Comparison of ENCODE assay signal across 8 cellular contexts in genomic region chr1:32200226-32201010, GRCh38. TPM values are rescaled to one million over a fixed set of nuclear protein-coding genes. Genes with fewer than 3 reads are reported as not detected.
DNase-seq lines count a peak whose midpoint lies in the region; ATAC-seq and TF ChIP-seq lines count a peak whose summit lies in the region.

TSS of gene CCDC28B (plus strand) at chr1:32200595. CDS start at chr1:32201936, 1,341 bp downstream.

- H3K36me3 ChIP-seq in CD4-positive, CD25-positive, alpha-beta regulatory T cell (ENCODE audit: control insufficient read depth, insufficient read depth, low read length): peaks cover 5% of the 10 kb centered on the region
- peaks cover 9% of the 10 kb centered on the region for H3K36me3 ChIP-seq in effector memory CD4-positive, alpha-beta T cell (ENCODE audit: control insufficient read depth, insufficient read depth, low read length)
- peaks cover 30% of the 10 kb centered on the region for H3K36me3 ChIP-seq in lower lobe of right lung

- no peaks in the 10 kb centered on the region for H3K27me3 Mint-ChIP-seq in CD4-positive, CD25-positive, alpha-beta regulatory T cell

- H3K27ac Mint-ChIP-seq in CD4-positive, CD25-positive, alpha-beta regulatory T cell: peak within 1 kb of the TSS; percentile 91 to 95 (median 94)

- H3K36me3 Mint-ChIP-seq in CD4-positive, CD25-positive, alpha-beta regulatory T cell: peaks cover 5% of the 10 kb centered on the region

- H3K9me3 Mint-ChIP-seq in CD4-positive, CD25-positive, alpha-beta regulatory T cell: no peaks in the 10 kb centered on the region

- peak within 1 kb of the TSS; percentile 93 to 95 (median 94) for H3K4me3 Mint-ChIP-seq in CD4-positive, CD25-positive, alpha-beta regulatory T cell

- POLR2A ChIA-PET in HEK293T (lab: Yijun Ruan, JAX): interaction anchor here (1.1 to 2.7 kb wide), 9 partner anchors 8 to 194 kb away, joined by 3 to 28 read pairs (median 4); partner anchors contain the start of genes BSDC1, DCDC2B, KPNA6 and TMEM39B

- CTCF ChIA-PET in HEK293T (lab: Yijun Ruan, JAX): interaction anchor here (0.5 to 1.7 kb wide), 3 partner anchors 15 to 37 kb away, joined by 3 to 7 read pairs (median 5); no protein-coding TSS in a partner anchor

- intact Hi-C loops in lower lobe of right lung (cut with DNase I): no loop called here

- ATAC-seq in CD4-positive, CD25-positive, alpha-beta regulatory T cell (ENCODE audit: low read depth in 2 of 2): peak; percentile 43 to 52
- ATAC-seq in lower lobe of right lung (peak; percentile 40 to 50), HG03571 (IDR thresholded peaks at IDR 0.05; ENCODE audit: unreplicated experiment) (no peak)

- no peaks in the 10 kb centered on the region for H3K27me3 ChIP-seq in CD4-positive, CD25-positive, alpha-beta regulatory T cell (ENCODE audit: control insufficient read depth, insufficient read depth, low read length)
- H3K27me3 ChIP-seq in effector memory CD4-positive, alpha-beta T cell (replicated peaks; ENCODE audit: control insufficient read depth, insufficient read depth, low read length, poor library complexity, severe bottlenecking): no peaks in the 10 kb centered on the region
- no peaks in the 10 kb centered on the region for H3K27me3 ChIP-seq in lower lobe of right lung (ENCODE audit: low read depth)

- peaks cover 6 to 60% (median 47%) of the 10 kb centered on the region in 4 donors for H3K4me1 Mint-ChIP-seq in CD4-positive, CD25-positive, alpha-beta regulatory T cell

- no peak for TF ChIP-seq CTCF in lower lobe of right lung (IDR thresholded peaks at IDR 0.05)

- H3K9me3 ChIP-seq in CD4-positive, CD25-positive, alpha-beta regulatory T cell (ENCODE audit: control insufficient read depth in 2 of 2, low read length in 2 of 2): no peaks in the 10 kb centered on the region
- no peaks in the 10 kb centered on the region for H3K9me3 ChIP-seq in effector memory CD4-positive, alpha-beta T cell (ENCODE audit: control insufficient read depth, low read length)
- no peaks in the 10 kb centered on the region for H3K9me3 ChIP-seq in lower lobe of right lung

- H3K4me1 ChIP-seq in CD4-positive, CD25-positive, alpha-beta regulatory T cell (ENCODE audit: control insufficient read depth, insufficient read depth, low read length, poor library complexity, severe bottlenecking): peaks cover 51% of the 10 kb centered on the region
- H3K4me1 ChIP-seq in effector memory CD4-positive, alpha-beta T cell (ENCODE audit: control insufficient read depth, insufficient read depth, low read length, poor library complexity, severe bottlenecking): peaks cover 44% of the 10 kb centered on the region
- peaks cover 32% of the 10 kb centered on the region for H3K4me1 ChIP-seq in lower lobe of right lung

- H3K27ac ChIP-seq in CD4-positive, CD25-positive, alpha-beta regulatory T cell (ENCODE audit: insufficient read depth, low read length, poor library complexity, severe bottlenecking): peak within 1 kb of the TSS; percentile 94
- H3K27ac ChIP-seq in effector memory CD4-positive, alpha-beta T cell (ENCODE audit: insufficient read depth, low read length, poor library complexity, severe bottlenecking): peak within 1 kb of the TSS; percentile 93
- H3K27ac ChIP-seq in lower lobe of right lung: peak within 1 kb of the TSS; percentile 74

- peak; percentile 59 to 72 (median 62) for DNase-seq in CD4-positive, CD25-positive, alpha-beta regulatory T cell
- DNase-seq in HEK293T (ENCODE audit: extremely low spot score) (peak; percentile 75), NCI-H774 (lab: John Stamatoyannopoulos, UW) (peak; percentile 71), lower lobe of right lung (peak; percentile 61)
- DNase-seq in activated CD8-positive, alpha-beta memory T cell treated with anti-CD3 and anti-CD28 coated beads for 24 hours: peak; percentile 85
- DNase-seq in effector memory CD4-positive, alpha-beta T cell: peak; percentile 19 to 43 (median 29)
- peak; percentile 21 for DNase-seq in stimulated activated CD8-positive, alpha-beta memory T cell treated with anti-CD3 and anti-CD28 coated beads, Interleukin-12 subunit alpha, Interleukin-12 subunit beta, amount 100 ng/mL, for 1 hour (ENCODE audit: low read depth)

- H3K4me3 ChIP-seq in CD4-positive, CD25-positive, alpha-beta regulatory T cell (ENCODE audit: low read depth, low read length): peak within 1 kb of the TSS; percentile 91
- peak within 1 kb of the TSS; percentile 67 for H3K4me3 ChIP-seq in effector memory CD4-positive, alpha-beta T cell (ENCODE audit: insufficient read depth, low read depth, low read length, poor library complexity, severe bottlenecking)
- peak within 1 kb of the TSS; percentile 77 for H3K4me3 ChIP-seq in lower lobe of right lung

TF ChIP-seq in HEK293T, 16 proteins besides CTCF, POLR2A, EP300 and RAD21:
- TF ChIP-seq NFRKB (IDR thresholded peaks at IDR 0.05): no peak
- TF ChIP-seq L3MBTL2 (conservative IDR thresholded peaks at IDR 0.05): peak; percentile 99

RNA-seq across cellular contexts. Expression of gene CCDC28B, which starts in this region (rescaled TPM):
- 10.3 TPM for total RNA-seq in CD4-positive, CD25-positive, alpha-beta regulatory T cell
- polyA plus RNA-seq in CD4-positive, CD25-positive, alpha-beta regulatory T cell: 10 to 100 TPM; 12.0 to 15.5 (median 14.1) TPM
- 3.3 TPM for total RNA-seq in lower lobe of right lung

Comparison
In these comparisons a context has a peak if more than half of its experiments do, and no peak if none do; other contexts are left out.
1. DNase-seq: peak in every context shown above with its lines; median percentile 85 in activated CD8-positive, alpha-beta memory T cell treated with anti-CD3 and anti-CD28 coated beads for 24 hours; 75 in HEK293T; 71 in NCI-H774; 62 in CD4-positive, CD25-positive, alpha-beta regulatory T cell; 61 in lower lobe of right lung; 29 in effector memory CD4-positive, alpha-beta T cell; 21 in stimulated activated CD8-positive, alpha-beta memory T cell treated with anti-CD3 and anti-CD28 coated beads, Interleukin-12 subunit alpha, Interleukin-12 subunit beta, amount 100 ng/mL, for 1 hour.